10 cellular contexts compared by ENCODE assay signal in genomic region chr16:4345439-4346204, GRCh38. TPM values are rescaled to one million over a fixed set of nuclear protein-coding genes. Genes with fewer than 3 reads are reported as not detected.
DNase-seq lines count a peak whose midpoint lies in the region; ATAC-seq and TF ChIP-seq lines count a peak whose summit lies in the region.
"Had no signal": no experiment of that assay in that cellular context is flagged by ENCODE, and none has a peak within 500 bp of the region (broad histone marks: within the 10 kb centered on the region; RNA-seq: fewer than 3 reads in every experiment).

No MANE protein-coding gene starts in this region.

- in situ Hi-C loops in GM13976 (cut with MboI; ENCODE audit: low sequenced_read_pairs, unreplicated experiment) = no loop called here

- H2BK12ac ChIP-seq in H9 (ENCODE audit: insufficient read length, low read depth, low read length) = no peak overlapping the region

- H3K4me2 ChIP-seq in H9 (ENCODE audit: insufficient read depth, insufficient read length, low read length) = no peak overlapping the region

- no CpG with 5 or more reads among the region's 17 CpGs for WGBS in H9 (ENCODE audit: extremely low coverage, insufficient read length, low lambda C conversion rate)

- no peak for TF ChIP-seq POLR2A in erythroblast (IDR thresholded peaks at IDR 0.05; ENCODE audit: low read length)

- DNase-seq in NCI-H748 (lab: John Stamatoyannopoulos, UW; ENCODE audit: unreplicated experiment) (peak; percentile 8), NCI-H748 treated with DMSO at 0.1 percent for 48 hours (lab: John Stamatoyannopoulos, UW) (no peak), NOMO-1 (lab: John Stamatoyannopoulos, UW; ENCODE audit: unreplicated experiment in 2 of 2) (peak; percentile 63 to 65), erythroblast (lab: John Stamatoyannopoulos, UW) (peak; percentile 28 to 51), germinal center (ENCODE audit: low spot score) (no peak), H9 (no peak), GM13976 (ENCODE audit: low spot score) (no peak)
- DNase-seq: kidney glomerular epithelial cell, NCI-H1436 treated with DMSO at 0.1 percent for 48 hours had no signal

- H3K36me3 Mint-ChIP-seq in stimulated activated memory B cell treated with anti-CD40 and anti-IgM and Interleukin-4, amounts not matched to agents 10 μg/mL and 1 μg/mL and 100 μg/mL, for 72 hours = peaks cover 6% of the 10 kb centered on the region
- H3K36me3 Mint-ChIP-seq in H9 (ENCODE audit: insufficient read depth in 1 of 3, low read depth in 3 of 3) = peaks cover 28 to 39% (median 33%) of the 10 kb centered on the region in 3 experiments

- H4K5ac ChIP-seq in H9 (ENCODE audit: insufficient read length, low read depth, low read length) = no peak overlapping the region

- no peaks in the 10 kb centered on the region for H3K9me3 Mint-ChIP-seq in stimulated activated memory B cell treated with anti-CD40 and anti-IgM and Interleukin-4, amounts not matched to agents 10 μg/mL and 1 μg/mL and 100 μg/mL, for 72 hours
- H3K9me3 Mint-ChIP-seq in H9 = peaks cover 18% of the 10 kb centered on the region in 2 experiments

- H2BK120ac ChIP-seq in H9 (ENCODE audit: low read depth, low read length, poor library complexity, severe bottlenecking) = no peak overlapping the region

- H4K8ac ChIP-seq in H9 (replicated peaks; ENCODE audit: insufficient read length, low read depth, low read length) = no peak overlapping the region

- H3K23ac ChIP-seq in H9 (ENCODE audit: insufficient read length, low read depth, low read length) = no peak overlapping the region

- no peak overlapping the region for H2BK15ac ChIP-seq in H9 (ENCODE audit: low read depth, low read length)

- no peak for ATAC-seq in stimulated activated memory B cell treated with anti-CD40 and anti-IgM and Interleukin-4, amounts not matched to agents 10 μg/mL and 1 μg/mL and 100 μg/mL, for 72 hours

- H2BK5ac ChIP-seq in H9 (ENCODE audit: insufficient read length, low read length) = no peak overlapping the region

- H3K9ac ChIP-seq in H9 (ENCODE audit: extremely low read depth, insufficient read length, low read length) = no peak overlapping the region

- TF ChIP-seq CTCF in H9 (conservative IDR thresholded peaks at IDR 0.05) (no peak), GM13976 (IDR thresholded peaks at IDR 0.05; ENCODE audit: borderline replicate concordance, control extremely low read depth, extremely low read depth, insufficient read depth, missing control alignments) (no peak)

- H2BK20ac ChIP-seq in H9 (ENCODE audit: low read depth, low read length, poor library complexity, severe bottlenecking) = no peak overlapping the region

- H2AFZ ChIP-seq in H9 (ENCODE audit: low read length) = no peak overlapping the region

- no peak overlapping the region for H3K18ac ChIP-seq in H9 (ENCODE audit: insufficient read length, low read depth, low read length)

- peaks cover 28% of the 10 kb centered on the region for H3K4me1 Mint-ChIP-seq in stimulated activated memory B cell treated with anti-CD40 and anti-IgM and Interleukin-4, amounts not matched to agents 10 μg/mL and 1 μg/mL and 100 μg/mL, for 72 hours
- no peaks in the 10 kb centered on the region for H3K4me1 Mint-ChIP-seq in H9

- no peak overlapping the region for H4K91ac ChIP-seq in H9 (ENCODE audit: insufficient read length, low read depth, low read length)

- no peak overlapping the region for H3K4me3 Mint-ChIP-seq in stimulated activated memory B cell treated with anti-CD40 and anti-IgM and Interleukin-4, amounts not matched to agents 10 μg/mL and 1 μg/mL and 100 μg/mL, for 72 hours
- no peak overlapping the region for H3K4me3 Mint-ChIP-seq in H9

- H3K27ac ChIP-seq in H9 (ENCODE audit: insufficient read length, low read depth, low read length) = no peak overlapping the region

- H3K14ac ChIP-seq in H9 (ENCODE audit: insufficient read depth, low read length) = no peak overlapping the region

- no peak overlapping the region for H3K4ac ChIP-seq in H9 (ENCODE audit: low read depth, low read length)

- peak overlapping the region; percentile 27 for H3K27ac Mint-ChIP-seq in stimulated activated memory B cell treated with anti-CD40 and anti-IgM and Interleukin-4, amounts not matched to agents 10 μg/mL and 1 μg/mL and 100 μg/mL, for 72 hours
- 0 out of 7 replicates have a peak overlapping the region, but pooled peaks of 1 of the 3 experiments have one; percentile 28 for H3K27ac Mint-ChIP-seq in H9

- no peaks in the 10 kb centered on the region for H3K27me3 ChIP-seq in H9 (ENCODE audit: insufficient read depth, low read length)

- H3K79me1 ChIP-seq in H9 (ENCODE audit: insufficient read depth, low read depth, low read length, poor library complexity, severe bottlenecking) = peaks cover 7% of the 10 kb centered on the region

- no peaks in the 10 kb centered on the region for H3K27me3 Mint-ChIP-seq in stimulated activated memory B cell treated with anti-CD40 and anti-IgM and Interleukin-4, amounts not matched to agents 10 μg/mL and 1 μg/mL and 100 μg/mL, for 72 hours
- H3K27me3 Mint-ChIP-seq in H9 (ENCODE audit: low read depth) = peaks cover 4% of the 10 kb centered on the region

- H3K79me2 ChIP-seq in H9 (ENCODE audit: insufficient read depth, low read length) = peaks cover 12% of the 10 kb centered on the region; the same call in 1 of the 2 replicates

- H3K4me1 ChIP-seq in H9 (ENCODE audit: insufficient read depth, low read length) = no peaks in the 10 kb centered on the region

- no peaks in the 10 kb centered on the region for H3K9me3 ChIP-seq in H9 (ENCODE audit: control insufficient read depth, low read depth, low read length)

- H4K20me1 ChIP-seq in H9 (ENCODE audit: control insufficient read depth, insufficient read depth, insufficient read length) = no peaks in the 10 kb centered on the region

- H3K23me2 ChIP-seq in H9 (ENCODE audit: insufficient read length, low read depth, low read length, poor library complexity, severe bottlenecking) = no peaks in the 10 kb centered on the region

- no peak overlapping the region for H2AK5ac ChIP-seq in H9 (ENCODE audit: insufficient read length, low read length)

- no peak overlapping the region for H3K56ac ChIP-seq in H9 (ENCODE audit: insufficient read length, low read depth, low read length)

- H3T11ph ChIP-seq in H9 (ENCODE audit: low read length) = no peak overlapping the region

RNA-seq across cellular contexts. Expression of gene PAM16, which starts 5.5 kb away (rescaled TPM):
- total RNA-seq in H9 (2021) = 80.4 and 81.8 TPM in 2 replicates

RNA-seq across cellular contexts. Expression of gene VASN, which starts 26.0 kb away (rescaled TPM):
- 10.8 and 11.0 TPM in 2 replicates for total RNA-seq in H9 (2021)

RNA-seq across cellular contexts. Expression of gene GLIS2, which starts 29.8 kb away (rescaled TPM):
- 14.3 and 14.9 TPM in 2 replicates for total RNA-seq in H9 (2021)

Comparison
In these comparisons a context has a peak if more than half of its experiments do, and no peak if none do; other contexts are left out.
1. DNase-seq: peak in NCI-H748 (single experiment), NOMO-1 (2 of 2) and erythroblast (2 of 2); none in NCI-H748 treated with DMSO at 0.1 percent for 48 hours (single experiment), germinal center (single experiment), H9 (single experiment) and GM13976 (single experiment).